In genomic region chr3:46846624-46847542, GRCh38 we compare ENCODE assay signal across 8 cellular contexts. TPM values are rescaled to one million over a fixed set of nuclear protein-coding genes. Genes with fewer than 3 reads are reported as not detected.
DNase-seq lines count a peak whose midpoint lies in the region; ATAC-seq and TF ChIP-seq lines count a peak whose summit lies in the region.

No MANE protein-coding gene starts in this region.

- no peaks in the 10 kb centered on the region for H3K27me3 ChIP-seq in tibial nerve

- H3K4me1 ChIP-seq in tibial nerve: peaks cover 0 to 44% (median 11%) of the 10 kb centered on the region in 4 donors

- TF ChIP-seq CTCF in mesothelial cell of epicardium (IDR thresholded peaks at IDR 0.05; ENCODE audit: unreplicated experiment): no peak
- TF ChIP-seq CTCF in tibial nerve (IDR thresholded peaks at IDR 0.05): no peak

- no peak for TF ChIP-seq EP300 in tibial nerve (IDR thresholded peaks at IDR 0.05)

- peak overlapping the region; percentile 36 to 69 (median 51) for H3K4me3 ChIP-seq in tibial nerve

- no peaks in the 10 kb centered on the region for H3K36me3 Mint-ChIP-seq in activated naive CD4-positive, alpha-beta T cell treated with anti-CD3 and anti-CD28 coated beads, Interleukin-2, amount 10 ng/mL, durations not matched to agents 7 days and 5 days
- peaks cover 10% of the 10 kb centered on the region for H3K36me3 Mint-ChIP-seq in mesothelial cell of epicardium

- H3K27ac ChIP-seq in angular gyrus (ENCODE audit: low read depth, low read length): peak overlapping the region; percentile 30
- H3K27ac ChIP-seq in tibial nerve: peak overlapping the region; percentile 77 to 88 (median 78)

- peaks cover 16% of the 10 kb centered on the region for H3K4me1 Mint-ChIP-seq in activated naive CD4-positive, alpha-beta T cell treated with anti-CD3 and anti-CD28 coated beads, Interleukin-2, amount 10 ng/mL, durations not matched to agents 7 days and 5 days
- H3K4me1 Mint-ChIP-seq in mesothelial cell of epicardium: peaks cover 56% of the 10 kb centered on the region

- CTCF ChIA-PET in activated naive CD4-positive, alpha-beta T cell treated with anti-CD3 and anti-CD28 coated beads, Interleukin-2, amount 10 ng/mL, durations not matched to agents 7 days and 5 days (lab: Charles Lee): interaction anchor here (0.7 to 1.8 kb wide), 4 partner anchors 13 to 144 kb away, joined by 3 to 5 read pairs (median 4); no protein-coding TSS in a partner anchor

- DNase-seq in activated naive CD4-positive, alpha-beta T cell treated with anti-CD3 and anti-CD28 coated beads, Interleukin-2, amount 10 ng/mL, durations not matched to agents 7 days and 5 days: peak; percentile 20
- DNase-seq in activated naive CD4-positive, alpha-beta T cell treated with Interleukin-2 at 50 U/mL for 16 hours: no peak
- DNase-seq in mesothelial cell of epicardium (ENCODE audit: low spot score in 2 of 2, unreplicated experiment in 2 of 2): no peak
- no peak for DNase-seq in tibial nerve (ENCODE audit: low spot score in 2 of 2)
- no peak for DNase-seq in GM03348 (ENCODE audit: low spot score)
- no peak for DNase-seq in amniotic stem cell (lab: John Stamatoyannopoulos, UW)

- H3K4me3 Mint-ChIP-seq in activated naive CD4-positive, alpha-beta T cell treated with anti-CD3 and anti-CD28 coated beads, Interleukin-2, amount 10 ng/mL, durations not matched to agents 7 days and 5 days: peak overlapping the region; percentile 23
- H3K4me3 Mint-ChIP-seq in mesothelial cell of epicardium: peak overlapping the region; percentile 74

- H3K9me3 ChIP-seq in tibial nerve: peaks cover 0 to 15% (median 0%) of the 10 kb centered on the region in 4 donors

- H3K36me3 ChIP-seq in tibial nerve: no peaks in the 10 kb centered on the region

- H3K27me3 Mint-ChIP-seq in activated naive CD4-positive, alpha-beta T cell treated with anti-CD3 and anti-CD28 coated beads, Interleukin-2, amount 10 ng/mL, durations not matched to agents 7 days and 5 days: peaks cover 47% of the 10 kb centered on the region
- no peaks in the 10 kb centered on the region for H3K27me3 Mint-ChIP-seq in mesothelial cell of epicardium (ENCODE audit: low read depth)

- ATAC-seq in GM19395 (IDR thresholded peaks at IDR 0.05; ENCODE audit: unreplicated experiment): no peak

- WGBS in tibial nerve, 2 donors: 96 to 97% methylated on average over 6 to 7 of the region's 9 CpGs

- H3K9me3 Mint-ChIP-seq in activated naive CD4-positive, alpha-beta T cell treated with anti-CD3 and anti-CD28 coated beads, Interleukin-2, amount 10 ng/mL, durations not matched to agents 7 days and 5 days: no peaks in the 10 kb centered on the region
- H3K9me3 Mint-ChIP-seq in mesothelial cell of epicardium: peaks cover 16% of the 10 kb centered on the region

- no peak overlapping the region for H3K27ac Mint-ChIP-seq in activated naive CD4-positive, alpha-beta T cell treated with anti-CD3 and anti-CD28 coated beads, Interleukin-2, amount 10 ng/mL, durations not matched to agents 7 days and 5 days
- H3K27ac Mint-ChIP-seq in mesothelial cell of epicardium: peak overlapping the region; percentile 77

- no peak for TF ChIP-seq POLR2A in tibial nerve (IDR thresholded peaks at IDR 0.05)

RNA-seq across cellular contexts. Expression of gene MYL3, which starts 16.4 kb away (rescaled TPM):
- 5.2 to 6.8 TPM (median 5.3 TPM) in 3 replicates for total RNA-seq in mesothelial cell of epicardium
- total RNA-seq in tibial nerve: 10 to 100 TPM in 1 of 4 donors, 1 to 10 TPM in 3; 5.4 to 17.1 (median 8.6) TPM

RNA-seq across cellular contexts. Expression of gene PTH1R, which starts 30.6 kb away (rescaled TPM):
- 34.3 to 38.0 TPM (median 36.4 TPM) in 3 replicates for total RNA-seq in mesothelial cell of epicardium
- total RNA-seq in tibial nerve: 10 to 100 TPM in 3 of 4 donors, 1 to 10 TPM in 1; 8.1 to 14.3 (median 13.6) TPM
